Comparison of ENCODE assay signal across 18 cellular contexts in the genomic region with DNA sequence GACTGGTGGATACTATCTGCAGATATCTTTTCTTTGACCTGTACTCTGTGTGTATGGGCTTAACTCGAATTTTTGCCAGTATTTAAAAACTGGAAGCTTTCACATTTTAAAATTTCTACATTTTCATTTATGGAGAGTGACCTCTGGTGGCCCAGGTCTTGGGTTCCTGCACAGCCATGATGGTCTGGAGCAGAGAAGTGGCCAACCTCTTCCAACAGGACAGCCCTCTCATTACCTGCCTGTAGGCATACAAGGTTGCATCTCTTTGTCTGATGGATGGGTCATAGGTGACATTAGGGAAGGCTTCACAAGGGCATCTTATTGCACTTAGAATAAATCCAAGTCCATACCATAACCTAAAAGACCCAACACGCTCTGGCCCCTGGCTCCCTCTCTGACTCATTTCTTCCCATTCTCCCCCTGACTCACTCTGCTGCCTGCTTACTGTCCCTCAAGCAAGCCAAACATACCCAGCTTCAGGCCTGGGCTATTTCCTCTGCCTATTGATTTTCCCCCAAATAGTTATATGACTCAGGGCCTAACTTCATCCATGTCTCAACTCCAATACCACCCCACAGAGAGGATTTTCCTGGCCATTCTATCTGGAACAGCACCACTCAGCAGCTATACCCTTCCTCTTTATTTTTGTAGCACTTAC.
DNase-seq lines count a peak whose midpoint lies in the region; ATAC-seq and TF ChIP-seq lines count a peak whose summit lies in the region.
"Had no signal": no experiment of that assay in that cellular context is flagged by ENCODE, and none has a peak within 500 bp of the region (broad histone marks: within the 10 kb centered on the region; RNA-seq: fewer than 3 reads in every experiment).

No MANE protein-coding gene starts in this region.

- H3K27ac Mint-ChIP-seq in activated CD4-positive, alpha-beta T cell treated with anti-CD3 and anti-CD28 coated beads for 36 hours = no peak overlapping the region
- H3K27ac Mint-ChIP-seq: activated CD4-positive, alpha-beta T cell treated with anti-CD3 and anti-CD28 coated beads, Interleukin-2, amount 10 ng/mL, durations not matched to agents 7 days and 5 days; activated naive CD8-positive, alpha-beta T cell treated with anti-CD3 and anti-CD28 coated beads for 36 hours had no signal

- H3K27ac ChIP-seq in brain microvascular endothelial cell = no peak overlapping the region
- H3K27ac ChIP-seq: SK-N-MC, stomach, uterus had no signal

- POLR2A ChIA-PET in activated CD4-positive, alpha-beta T cell treated with anti-CD3 and anti-CD28 coated beads for 36 hours (lab: Charles Lee) = no interaction called here

- intact Hi-C loops in sciatic nerve (cut with DNase I) = no loop called here
- intact Hi-C loops in activated CD4-positive, alpha-beta T cell treated with anti-CD3 and anti-CD28 coated beads for 36 hours (cut with DNase I, micrococcal nuclease) = no loop called here

- TF ChIP-seq EP300 in Ishikawa (IDR thresholded peaks at IDR 0.05; ENCODE audit: borderline replicate concordance) = no peak

- peaks cover 3% of the 10 kb centered on the region for H3K27me3 Mint-ChIP-seq in activated CD4-positive, alpha-beta T cell treated with anti-CD3 and anti-CD28 coated beads for 36 hours
- H3K27me3 Mint-ChIP-seq: activated naive CD8-positive, alpha-beta T cell treated with anti-CD3 and anti-CD28 coated beads for 36 hours had no signal

- CTCF ChIA-PET in activated CD4-positive, alpha-beta T cell treated with anti-CD3 and anti-CD28 coated beads for 36 hours (lab: Charles Lee) = no interaction called here

- in situ Hi-C loops in brain microvascular endothelial cell (cut with HindIII; ENCODE audit: low pct_ligation_motif_present, low sequenced_read_pairs) = no loop called here
- in situ Hi-C loops in KBM-7 (cut with MboI; ENCODE audit: low pct_unique_long_range_greater_than_20kb, low sequenced_read_pairs) = no loop called here

- TF ChIP-seq CTCF in brain microvascular endothelial cell (IDR thresholded peaks at IDR 0.05; ENCODE audit: low read depth, low read length, missing control alignments) = peak; percentile 17

- no peaks in the 10 kb centered on the region for H3K4me1 Mint-ChIP-seq in activated CD4-positive, alpha-beta T cell treated with anti-CD3 and anti-CD28 coated beads for 36 hours
- H3K4me1 Mint-ChIP-seq: activated CD4-positive, alpha-beta T cell treated with anti-CD3 and anti-CD28 coated beads, Interleukin-2, amount 10 ng/mL, durations not matched to agents 7 days and 5 days; activated naive CD8-positive, alpha-beta T cell treated with anti-CD3 and anti-CD28 coated beads for 36 hours had no signal

- no peaks in the 10 kb centered on the region for H3K36me3 Mint-ChIP-seq in activated CD4-positive, alpha-beta T cell treated with anti-CD3 and anti-CD28 coated beads for 36 hours (ENCODE audit: low read depth)
- H3K36me3 Mint-ChIP-seq: activated naive CD8-positive, alpha-beta T cell treated with anti-CD3 and anti-CD28 coated beads for 36 hours had no signal

- H3K27me3 ChIP-seq in brain microvascular endothelial cell (replicated peaks) = no peaks in the 10 kb centered on the region
- H3K27me3 ChIP-seq: stomach, uterus had no signal

- no peak for ATAC-seq in sciatic nerve
- ATAC-seq in activated CD4-positive, alpha-beta T cell treated with anti-CD3 and anti-CD28 coated beads for 36 hours = no peak

- DNase-seq in Daoy (ENCODE audit: low read depth) (peak; percentile 68), brain microvascular endothelial cell (peak; percentile 39), islet precursor cell (peak; percentile 67), sciatic nerve (ENCODE audit: low spot score) (no peak), KBM-7 (no peak)
- no peak for DNase-seq in activated effector memory CD4-positive, alpha-beta T cell treated with Interleukin-2 at 50 U/mL for 16 hours
- no peak for DNase-seq in activated CD4-positive, alpha-beta T cell treated with anti-CD3 and anti-CD28 coated beads for 36 hours
- DNase-seq: activated CD4-positive, alpha-beta T cell treated with anti-CD3 and anti-CD28 coated beads, Interleukin-2, amount 10 ng/mL, durations not matched to agents 7 days and 5 days; activated naive CD8-positive, alpha-beta T cell treated with anti-CD3 and anti-CD28 coated beads for 36 hours; activated T-cell treated with anti-CD3 and anti-CD28 coated beads, Interleukin-2, amount 50 U/mL, for 1 hour; erythroblast; Kasumi-1; kidney glomerular epithelial cell; NCI-H187; stomach; uterus had no signal

- no peak overlapping the region for H3K4me3 Mint-ChIP-seq in activated CD4-positive, alpha-beta T cell treated with anti-CD3 and anti-CD28 coated beads for 36 hours
- H3K4me3 Mint-ChIP-seq: activated CD4-positive, alpha-beta T cell treated with anti-CD3 and anti-CD28 coated beads, Interleukin-2, amount 10 ng/mL, durations not matched to agents 7 days and 5 days; activated naive CD8-positive, alpha-beta T cell treated with anti-CD3 and anti-CD28 coated beads for 36 hours had no signal

- H3K9me3 Mint-ChIP-seq in activated CD4-positive, alpha-beta T cell treated with anti-CD3 and anti-CD28 coated beads for 36 hours (ENCODE audit: low read depth) = no peaks in the 10 kb centered on the region
- H3K9me3 Mint-ChIP-seq: activated CD4-positive, alpha-beta T cell treated with anti-CD3 and anti-CD28 coated beads, Interleukin-2, amount 10 ng/mL, durations not matched to agents 7 days and 5 days; activated naive CD8-positive, alpha-beta T cell treated with anti-CD3 and anti-CD28 coated beads for 36 hours had no signal

- no peak overlapping the region for H3K4me3 ChIP-seq in brain microvascular endothelial cell (ENCODE audit: low read depth, low read length)
- H3K4me3 ChIP-seq: SK-N-MC, stomach, uterus had no signal

- TF ChIP-seq RAD21 in Ishikawa (IDR thresholded peaks at IDR 0.05; ENCODE audit: low read depth) = peak; percentile 30; the same call in 1 of the 2 replicates

- no peaks in the 10 kb centered on the region for H3K36me3 ChIP-seq in brain microvascular endothelial cell (replicated peaks)
- H3K36me3 ChIP-seq: stomach, uterus had no signal

TF ChIP-seq in Ishikawa, 13 proteins besides CTCF, POLR2A, EP300 and RAD21:
- TF ChIP-seq USF1 (IDR thresholded peaks at IDR 0.05) (no peak), CREB1 (IDR thresholded peaks at IDR 0.05; ENCODE audit: low read depth) (no peak), TAF1 (IDR thresholded peaks at IDR 0.05; ENCODE audit: low read depth) (no peak), CEBPB (IDR thresholded peaks at IDR 0.05) (no peak), FOXM1 (IDR thresholded peaks at IDR 0.05; ENCODE audit: borderline replicate concordance, low read depth) (no peak), YY1 (IDR thresholded peaks at IDR 0.05; ENCODE audit: low read depth) (no peak), ZBTB7A (IDR thresholded peaks at IDR 0.05; ENCODE audit: low read depth) (no peak), NFIC (IDR thresholded peaks at IDR 0.05) (no peak), EGR1 (IDR thresholded peaks at IDR 0.05) (no peak), TCF12 (IDR thresholded peaks at IDR 0.05; ENCODE audit: low read depth) (no peak), TEAD4 (IDR thresholded peaks at IDR 0.05) (no peak), MAX (IDR thresholded peaks at IDR 0.05) (no peak)
- TF ChIP-seq, protein P1, sequence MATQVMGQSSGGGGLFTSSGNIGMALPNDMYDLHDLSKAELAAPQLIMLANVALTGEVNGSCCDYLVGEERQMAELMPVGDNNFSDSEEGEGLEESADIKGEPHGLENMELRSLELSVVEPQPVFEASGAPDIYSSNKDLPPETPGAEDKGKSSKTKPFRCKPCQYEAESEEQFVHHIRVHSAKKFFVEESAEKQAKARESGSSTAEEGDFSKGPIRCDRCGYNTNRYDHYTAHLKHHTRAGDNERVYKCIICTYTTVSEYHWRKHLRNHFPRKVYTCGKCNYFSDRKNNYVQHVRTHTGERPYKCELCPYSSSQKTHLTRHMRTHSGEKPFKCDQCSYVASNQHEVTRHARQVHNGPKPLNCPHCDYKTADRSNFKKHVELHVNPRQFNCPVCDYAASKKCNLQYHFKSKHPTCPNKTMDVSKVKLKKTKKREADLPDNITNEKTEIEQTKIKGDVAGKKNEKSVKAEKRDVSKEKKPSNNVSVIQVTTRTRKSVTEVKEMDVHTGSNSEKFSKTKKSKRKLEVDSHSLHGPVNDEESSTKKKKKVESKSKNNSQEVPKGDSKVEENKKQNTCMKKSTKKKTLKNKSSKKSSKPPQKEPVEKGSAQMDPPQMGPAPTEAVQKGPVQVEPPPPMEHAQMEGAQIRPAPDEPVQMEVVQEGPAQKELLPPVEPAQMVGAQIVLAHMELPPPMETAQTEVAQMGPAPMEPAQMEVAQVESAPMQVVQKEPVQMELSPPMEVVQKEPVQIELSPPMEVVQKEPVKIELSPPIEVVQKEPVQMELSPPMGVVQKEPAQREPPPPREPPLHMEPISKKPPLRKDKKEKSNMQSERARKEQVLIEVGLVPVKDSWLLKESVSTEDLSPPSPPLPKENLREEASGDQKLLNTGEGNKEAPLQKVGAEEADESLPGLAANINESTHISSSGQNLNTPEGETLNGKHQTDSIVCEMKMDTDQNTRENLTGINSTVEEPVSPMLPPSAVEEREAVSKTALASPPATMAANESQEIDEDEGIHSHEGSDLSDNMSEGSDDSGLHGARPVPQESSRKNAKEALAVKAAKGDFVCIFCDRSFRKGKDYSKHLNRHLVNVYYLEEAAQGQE (IDR thresholded peaks at IDR 0.05; ENCODE audit: low read depth) = no peak

Comparison
In these comparisons a context has a peak if more than half of its experiments do, and no peak if none do; other contexts are left out.
1. DNase-seq: peak in Daoy (single experiment), brain microvascular endothelial cell (single experiment) and islet precursor cell (single experiment); none in sciatic nerve (single experiment), activated effector memory CD4-positive, alpha-beta T cell treated with Interleukin-2 at 50 U/mL for 16 hours (single experiment), KBM-7 (single experiment) and activated CD4-positive, alpha-beta T cell treated with anti-CD3 and anti-CD28 coated beads for 36 hours (single experiment).